Comparison of ENCODE assay signal across 14 cellular contexts in genomic region chr2:127659408-127660290, GRCh38. TPM values are rescaled to one million over a fixed set of nuclear protein-coding genes. Genes with fewer than 3 reads are reported as not detected.
DNase-seq lines count a peak whose midpoint lies in the region; ATAC-seq and TF ChIP-seq lines count a peak whose summit lies in the region.
"Had no signal": no experiment of that assay in that cellular context is flagged by ENCODE, and none has a peak within 500 bp of the region (broad histone marks: within the 10 kb centered on the region; RNA-seq: fewer than 3 reads in every experiment).

No MANE protein-coding gene starts in this region.

- no peaks in the 10 kb centered on the region for H3K9me3 ChIP-seq in esophagus squamous epithelium
- no peaks in the 10 kb centered on the region for H3K9me3 ChIP-seq in neural progenitor cell (ENCODE audit: low read depth)
- H3K9me3 ChIP-seq in SJCRH30 (replicated peaks) = no peaks in the 10 kb centered on the region

- TF ChIP-seq CTCF in esophagus squamous epithelium (IDR thresholded peaks at IDR 0.05) (no peak), neural progenitor cell (IDR thresholded peaks at IDR 0.05) (no peak)

- peaks cover 0 to 16% (median 0%) of the 10 kb centered on the region in 3 donors for H3K36me3 ChIP-seq in esophagus squamous epithelium
- no peaks in the 10 kb centered on the region for H3K36me3 ChIP-seq in neural progenitor cell
- H3K36me3 ChIP-seq in SJCRH30 = no peaks in the 10 kb centered on the region

- no peak for TF ChIP-seq POLR2A in esophagus squamous epithelium (IDR thresholded peaks at IDR 0.05)

- H3K4me1 Mint-ChIP-seq in neural progenitor cell = peaks cover 29% of the 10 kb centered on the region

- peaks cover 0 to 17% (median 0%) of the 10 kb centered on the region in 4 donors for H3K27me3 ChIP-seq in esophagus squamous epithelium
- peaks cover 21% of the 10 kb centered on the region for H3K27me3 ChIP-seq in neural progenitor cell
- H3K27me3 ChIP-seq in SJCRH30 = no peaks in the 10 kb centered on the region

- no peak overlapping the region for H2AFZ ChIP-seq in neural progenitor cell (replicated peaks)

- H3K4me3 ChIP-seq in esophagus squamous epithelium (peak overlapping the region in 1 of 4 donors; percentile 23), neural progenitor cell (no peak overlapping the region), SJCRH30 (no peak overlapping the region)

- H3K79me2 ChIP-seq in neural progenitor cell (ENCODE audit: low read depth) = no peaks in the 10 kb centered on the region

- H3K36me3 Mint-ChIP-seq in neural progenitor cell = no peaks in the 10 kb centered on the region
- H3K36me3 Mint-ChIP-seq: activated naive CD8-positive, alpha-beta T cell treated with anti-CD3 and anti-CD28 coated beads for 36 hours had no signal

- H3K9me3 Mint-ChIP-seq in neural progenitor cell = no peaks in the 10 kb centered on the region
- H3K9me3 Mint-ChIP-seq: activated naive CD8-positive, alpha-beta T cell treated with anti-CD3 and anti-CD28 coated beads for 36 hours; nephron had no signal

- no peak overlapping the region for H3K4me2 ChIP-seq in neural progenitor cell

- DNase-seq in Right ventricle myocardium inferior (ENCODE audit: missing footprints) = peak; percentile 64
- no peak for DNase-seq in cardiac septum (ENCODE audit: low spot score)
- DNase-seq in esophagus squamous epithelium (lab: John Stamatoyannopoulos, UW) = no peak
- no peak for DNase-seq in neural progenitor cell (ENCODE audit: low spot score)
- DNase-seq in activated CD4-positive, alpha-beta T cell treated with anti-CD3 and anti-CD28 coated beads, Interleukin-2, amount 50 U/mL, for 4 hours = no peak
- DNase-seq in SJCRH30 = no peak
- DNase-seq: activated CD8-positive, alpha-beta memory T cell treated with anti-CD3 and anti-CD28 coated beads for 24 hours; activated naive CD8-positive, alpha-beta T cell treated with anti-CD3 and anti-CD28 coated beads for 36 hours; NCI-H1092 treated with DMSO at 0.1 percent for 48 hours; stimulated activated naive CD4-positive, alpha-beta T cell had no signal

- H3K27me3 Mint-ChIP-seq in neural progenitor cell (ENCODE audit: insufficient read depth, low read depth) = peaks cover 12% of the 10 kb centered on the region

- intact Hi-C loops in Right ventricle myocardium inferior (cut with DNase I) (loop anchor here (2.0 kb wide), 1 partner anchor 15 kb away; the partner anchor contains the start of gene LIMS2), cardiac septum (cut with DNase I) (no loop called here), esophagus squamous epithelium (cut with DNase I) (no loop called here)

- H4K20me1 ChIP-seq in neural progenitor cell (ENCODE audit: low read depth) = no peaks in the 10 kb centered on the region

- no peak overlapping the region for H3K9ac ChIP-seq in neural progenitor cell

- peaks cover 12% of the 10 kb centered on the region for H3F3A ChIP-seq in neural progenitor cell (ENCODE audit: low read depth)

- WGBS in esophagus squamous epithelium, 2 donors = 48 to 65% methylated on average over 5 to 11 of the region's 14 CpGs

- peak overlapping the region; percentile 59 to 87 (median 69) for H3K27ac ChIP-seq in esophagus squamous epithelium
- H3K27ac ChIP-seq in neural progenitor cell = no peak overlapping the region
- no peak overlapping the region for H3K27ac ChIP-seq in SJCRH30

- no peak overlapping the region for H3K4me3 Mint-ChIP-seq in neural progenitor cell
- H3K4me3 Mint-ChIP-seq: activated naive CD8-positive, alpha-beta T cell treated with anti-CD3 and anti-CD28 coated beads for 36 hours; nephron had no signal

- peaks cover 16 to 98% (median 64%) of the 10 kb centered on the region in 3 donors for H3K4me1 ChIP-seq in esophagus squamous epithelium
- peaks cover 18% of the 10 kb centered on the region for H3K4me1 ChIP-seq in neural progenitor cell
- H3K4me1 ChIP-seq in SJCRH30 = 0 out of 2 replicates have a peak, but pooled peaks cover 4% of the 10 kb centered on the region

- ATAC-seq in Right ventricle myocardium inferior (peak; percentile 24), GM18909 (IDR thresholded peaks at IDR 0.05; ENCODE audit: poor library complexity, unreplicated experiment) (no peak), HG02870 (IDR thresholded peaks at IDR 0.05; ENCODE audit: unreplicated experiment) (no peak)

- peak overlapping the region; percentile 60 for H3K27ac Mint-ChIP-seq in neural progenitor cell
- H3K27ac Mint-ChIP-seq: activated naive CD8-positive, alpha-beta T cell treated with anti-CD3 and anti-CD28 coated beads for 36 hours; nephron had no signal

RNA-seq across cellular contexts. Expression of gene GPR17, which starts 13.7 kb away (rescaled TPM):
- total RNA-seq in Right ventricle myocardium inferior (0.16 TPM), cardiac septum (0.19 TPM), esophagus squamous epithelium (not detected), neural progenitor cell (ENCODE audit: low replicate concordance) (not detected in 2 replicates)
- total RNA-seq in SJCRH30 (2014; rRNA removed; shearing (Covaris generic)) = 0.18 TPM in 1 of 2 replicates, not detected in the other
- total RNA-seq: activated naive CD8-positive, alpha-beta T cell treated with anti-CD3 and anti-CD28 coated beads for 36 hours; T-helper 1 cell treated with Interleukin-12 subunit alpha and Interleukin-12 subunit beta and Interleukin-4 antibody, amounts not matched to agents 30 ng/mL and 1 ng/mL, for 36 hours had no signal

RNA-seq across cellular contexts. Expression of gene LIMS2, which starts 15.7 kb away (rescaled TPM):
- total RNA-seq in Right ventricle myocardium inferior (260 TPM), cardiac septum (207 TPM), esophagus squamous epithelium (10 to 100 TPM in 1 of 4 donors, 1 to 10 TPM in 3; 2.4 to 29.6 (median 5.9) TPM), neural progenitor cell (ENCODE audit: low replicate concordance) (1.2 TPM in 1 of 2 replicates, not detected in the other)
- total RNA-seq in SJCRH30 (2014; rRNA removed; shearing (Covaris generic)) = 4.0 and 5.5 TPM in 2 replicates

RNA-seq across cellular contexts. Expression of gene SFT2D3, which starts 41.6 kb away (rescaled TPM):
- total RNA-seq in Right ventricle myocardium inferior = 3.1 TPM
- total RNA-seq in cardiac septum = 3.1 TPM
- total RNA-seq in esophagus squamous epithelium = 10 to 100 TPM in 1 of 4 donors, 1 to 10 TPM in 3; 3.3 to 10.5 (median 5.9) TPM
- 22.8 and 30.6 TPM in 2 replicates for total RNA-seq in neural progenitor cell (ENCODE audit: low replicate concordance)
- total RNA-seq in SJCRH30 (2014; rRNA removed; shearing (Covaris generic)) = 10.0 and 12.7 TPM in 2 replicates

Comparison
In these comparisons a context has a peak if more than half of its experiments do, and no peak if none do; other contexts are left out.
1. H3K27ac ChIP-seq: peak in esophagus squamous epithelium (4 of 4); none in neural progenitor cell (single experiment) and SJCRH30 (single experiment).